Comparison of ENCODE assay signal across 32 cellular contexts in the genomic region with DNA sequence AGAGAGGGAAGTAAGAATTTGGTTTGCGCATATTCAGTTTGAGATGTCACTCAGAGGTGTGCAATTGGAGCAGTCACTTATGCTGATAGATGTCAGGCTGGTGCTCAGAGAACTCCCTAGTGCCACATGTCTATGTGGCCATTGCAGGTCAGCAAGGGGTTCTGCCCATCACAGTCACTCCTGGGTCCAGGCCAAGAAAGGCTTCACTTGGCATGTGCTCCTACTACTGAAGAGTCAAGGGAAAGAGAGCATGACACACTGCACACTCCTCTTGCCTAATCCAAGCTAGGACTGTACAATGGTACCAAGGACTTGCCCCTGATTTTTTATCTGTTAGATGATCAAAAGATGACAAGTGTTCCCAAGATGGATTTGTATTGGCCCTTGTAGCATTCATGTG. TPM values are rescaled to one million over a fixed set of nuclear protein-coding genes. Genes with fewer than 3 reads are reported as not detected.
"Had no signal": no experiment of that assay in that cellular context is flagged by ENCODE, and none has a peak within 500 bp of the region (broad histone marks: within the 10 kb centered on the region; RNA-seq: fewer than 3 reads in every experiment).

No MANE protein-coding gene starts in this region.

- FAIRE-seq: endometrium, frontal cortex, islet of Langerhans, pancreas had no signal

- H3K9me3 ChIP-seq: mucosa of descending colon, neutrophil, pancreas, right lobe of liver had no signal

- H3K4me1 ChIP-seq: esophagus squamous epithelium, pancreas, right lobe of liver, stomach, tibial artery had no signal

- H3K36me3 ChIP-seq: esophagus squamous epithelium, neutrophil, pancreas, right lobe of liver, stomach, tibial artery had no signal

- H3K27me3 ChIP-seq: hepatocyte, neutrophil, pancreas, right lobe of liver had no signal

- DNase-seq: cerebellar nuclear complex; cortex of kidney; effector memory CD8-positive, alpha-beta T cell; erythroblast; esophagus squamous epithelium; left colon; mesenchymal stem cell; mucosa of descending colon; naive B cell; pancreas; retina; right lobe of liver; stimulated activated CD4-positive, alpha-beta T cell treated with anti-CD3 and anti-CD28 coated beads, Interleukin-12 subunit alpha, Interleukin-12 subunit beta, amount 100 ng/mL, for 4 hours; stimulated activated CD4-positive, alpha-beta T cell treated with anti-CD3 and anti-CD28 coated beads, Interleukin-1b, Interleukin-23, amount 100 ng/mL, for 48 hours; stimulated activated CD4-positive, alpha-beta T cell treated with anti-CD3 and anti-CD28 coated beads, Interleukin-4, amount 100 ng/mL, for 1 hour; stimulated activated CD8-positive, alpha-beta memory T cell treated with anti-CD3 and anti-CD28 coated beads, Interleukin-4, amount 100 ng/mL, for 48 hours; stimulated activated naive CD4-positive, alpha-beta T cell; stomach; tibial artery had no signal

- ATAC-seq: effector memory CD8-positive, alpha-beta T cell; left colon; mucosa of descending colon; natural killer cell treated with Interleukin-12 subunit alpha and Interleukin-12 subunit beta and Interleukin-15 and Interleukin-18, amount 100 ng/mL, for 72 hours; pancreas; right lobe of liver had no signal

- H3K4me3 ChIP-seq: esophagus squamous epithelium, hepatocyte, lung, mucosa of descending colon, pancreas, right lobe of liver, smooth muscle cell, stomach, tibial artery had no signal

- H3K27ac ChIP-seq: esophagus squamous epithelium, hepatocyte, neutrophil, pancreas, right lobe of liver, stomach, tibial artery had no signal

RNA-seq across cellular contexts. Expression of gene ST8SIA2, which starts 57.1 kb away (rescaled TPM):
- total RNA-seq: esophagus squamous epithelium; liver; natural killer cell treated with Interleukin-12 subunit alpha and Interleukin-12 subunit beta and Interleukin-15 and Interleukin-18, amount 100 ng/mL, for 72 hours; omental fat pad; posterior vena cava; pulmonary artery endothelial cell; right lobe of liver; subcutaneous adipose tissue had no signal
